Comparison of ENCODE assay signal across 21 cellular contexts in genomic region chr18:815353-815752, GRCh38. TPM values are rescaled to one million over a fixed set of nuclear protein-coding genes. Genes with fewer than 3 reads are reported as not detected.
A peak's percentile ranks its signal among the peaks of the same experiment; 100 is the strongest.
DNase-seq lines count a peak whose midpoint lies in the region; ATAC-seq and TF ChIP-seq lines count a peak whose summit lies in the region.
"Had no signal": no experiment of that assay in that cellular context is flagged by ENCODE, and none has a peak within 500 bp of the region (broad histone marks: within the 10 kb centered on the region; RNA-seq: fewer than 3 reads in every experiment).

No MANE protein-coding gene starts in this region.

- no peak for TF ChIP-seq CTCF in endothelial cell (IDR thresholded peaks at IDR 0.05; ENCODE audit: unreplicated experiment)
- TF ChIP-seq CTCF in osteoblast (IDR thresholded peaks at IDR 0.05; ENCODE audit: extremely low read depth, low read depth, low read length) = no peak

- no peak overlapping the region for H2AFZ ChIP-seq in osteoblast (ENCODE audit: low read length)

- peaks cover 33% of the 10 kb centered on the region for H3K4me1 Mint-ChIP-seq in T-helper 1 cell treated with Interleukin-12 subunit alpha and Interleukin-12 subunit beta and Interleukin-4 antibody, amounts not matched to agents 30 μg/mL and 1 μg/mL, for 36 hours (ENCODE audit: low read depth)
- H3K4me1 Mint-ChIP-seq in activated CD8-positive, alpha-beta T cell treated with anti-CD3 and anti-CD28 coated beads, Interleukin-2, amount 10 ng/mL, durations not matched to agents 7 days and 5 days (ENCODE audit: low read depth) = peaks cover 42% of the 10 kb centered on the region
- H3K4me1 Mint-ChIP-seq in endothelial cell (ENCODE audit: unreplicated experiment) = peaks cover 51% of the 10 kb centered on the region

- peaks cover 7% of the 10 kb centered on the region for H3K4me1 ChIP-seq in osteoblast (ENCODE audit: insufficient read depth, low read length)

- no peaks in the 10 kb centered on the region for H3K27me3 Mint-ChIP-seq in T-helper 1 cell treated with Interleukin-12 subunit alpha and Interleukin-12 subunit beta and Interleukin-4 antibody, amounts not matched to agents 30 μg/mL and 1 μg/mL, for 36 hours (ENCODE audit: low read depth)
- H3K27me3 Mint-ChIP-seq in activated CD8-positive, alpha-beta T cell treated with anti-CD3 and anti-CD28 coated beads, Interleukin-2, amount 10 ng/mL, durations not matched to agents 7 days and 5 days (ENCODE audit: low read depth) = no peaks in the 10 kb centered on the region
- H3K27me3 Mint-ChIP-seq in endothelial cell (ENCODE audit: unreplicated experiment) = peaks cover 18% of the 10 kb centered on the region

- H3K36me3 Mint-ChIP-seq in T-helper 1 cell treated with Interleukin-12 subunit alpha and Interleukin-12 subunit beta and Interleukin-4 antibody, amounts not matched to agents 30 μg/mL and 1 μg/mL, for 36 hours (ENCODE audit: low read depth) = peaks cover 2% of the 10 kb centered on the region
- H3K36me3 Mint-ChIP-seq in activated CD8-positive, alpha-beta T cell treated with anti-CD3 and anti-CD28 coated beads, Interleukin-2, amount 10 ng/mL, durations not matched to agents 7 days and 5 days (ENCODE audit: low read depth) = peaks cover 3% of the 10 kb centered on the region
- peaks cover 8% of the 10 kb centered on the region for H3K36me3 Mint-ChIP-seq in endothelial cell (ENCODE audit: low read depth, unreplicated experiment)

- peaks cover 15% of the 10 kb centered on the region for H3K79me2 ChIP-seq in osteoblast (ENCODE audit: insufficient read depth, low read length)

- CTCF ChIA-PET in activated CD8-positive, alpha-beta T cell treated with anti-CD3 and anti-CD28 coated beads, Interleukin-2, amount 10 ng/mL, durations not matched to agents 7 days and 5 days (lab: Charles Lee) = interaction anchor here (0.7 to 10.3 kb wide), 6 partner anchors 8 to 97 kb away, joined by 3 to 170 read pairs (median 3); no protein-coding TSS in a partner anchor

- H3K27me3 ChIP-seq in osteoblast (ENCODE audit: insufficient read depth, low read length) = no peaks in the 10 kb centered on the region
- H3K27me3 ChIP-seq: BLaER1 had no signal

- POLR2A ChIA-PET in activated CD8-positive, alpha-beta T cell treated with anti-CD3 and anti-CD28 coated beads, Interleukin-2, amount 10 ng/mL, durations not matched to agents 7 days and 5 days (lab: Charles Lee) = interaction anchor here (0.6 to 5.8 kb wide), 3 partner anchors 15 to 1689 kb away, joined by 3 to 81 read pairs (median 3); no protein-coding TSS in a partner anchor

- DNase-seq in T-helper 1 cell (no peak), endothelial cell (ENCODE audit: low spot score) (no peak), osteoblast (ENCODE audit: insufficient read length, low spot score, missing footprints) (peak; percentile 25), cerebellar cortex (ENCODE audit: low spot score) (no peak), NCI-H146 (lab: John Stamatoyannopoulos, UW) (no peak)
- no peak for DNase-seq in activated CD8-positive, alpha-beta T cell treated with anti-CD3 and anti-CD28 coated beads, Interleukin-2, amount 10 ng/mL, durations not matched to agents 7 days and 5 days
- DNase-seq: ACHN; CD8-positive, alpha-beta T cell; IMR-90; Karpas-422; NCI-H1694 treated with DMSO at 0.1 percent for 48 hours; NCI-H2081 treated with DMSO at 0.1 percent for 48 hours; NCI-H2171 treated with DMSO at 0.1 percent for 48 hours; NCI-H526; PC-3; Right ventricle myocardium superior had no signal

- H3K27ac Mint-ChIP-seq in T-helper 1 cell treated with Interleukin-12 subunit alpha and Interleukin-12 subunit beta and Interleukin-4 antibody, amounts not matched to agents 30 μg/mL and 1 μg/mL, for 36 hours = peak overlapping the region; percentile 58
- peak overlapping the region; percentile 17 for H3K27ac Mint-ChIP-seq in activated CD8-positive, alpha-beta T cell treated with anti-CD3 and anti-CD28 coated beads, Interleukin-2, amount 10 ng/mL, durations not matched to agents 7 days and 5 days
- peak overlapping the region; percentile 100 for H3K27ac Mint-ChIP-seq in endothelial cell (ENCODE audit: unreplicated experiment)
- H3K27ac Mint-ChIP-seq: CD8-positive, alpha-beta T cell had no signal

- H3K9me3 ChIP-seq in osteoblast (ENCODE audit: low read depth, low read length) = no peaks in the 10 kb centered on the region
- H3K9me3 ChIP-seq: BLaER1 had no signal

- H3K4me2 ChIP-seq in osteoblast (ENCODE audit: insufficient read depth, low read length) = no peak overlapping the region
- H3K4me2 ChIP-seq: BLaER1 had no signal

- H3K9me3 Mint-ChIP-seq in T-helper 1 cell treated with Interleukin-12 subunit alpha and Interleukin-12 subunit beta and Interleukin-4 antibody, amounts not matched to agents 30 μg/mL and 1 μg/mL, for 36 hours = no peaks in the 10 kb centered on the region
- no peaks in the 10 kb centered on the region for H3K9me3 Mint-ChIP-seq in activated CD8-positive, alpha-beta T cell treated with anti-CD3 and anti-CD28 coated beads, Interleukin-2, amount 10 ng/mL, durations not matched to agents 7 days and 5 days (ENCODE audit: insufficient read depth)
- H3K9me3 Mint-ChIP-seq in endothelial cell (ENCODE audit: unreplicated experiment) = no peaks in the 10 kb centered on the region
- H3K9me3 Mint-ChIP-seq: CD8-positive, alpha-beta T cell had no signal

- no peak overlapping the region for H3K4me3 ChIP-seq in osteoblast (ENCODE audit: insufficient read depth, low read length)
- H3K4me3 ChIP-seq: BLaER1 had no signal

- no peak overlapping the region for H3K27ac ChIP-seq in osteoblast (ENCODE audit: low read depth, low read length)
- H3K27ac ChIP-seq: 22Rv1, BLaER1 had no signal

- ATAC-seq in activated CD8-positive, alpha-beta T cell treated with anti-CD3 and anti-CD28 coated beads, Interleukin-2, amount 10 ng/mL, durations not matched to agents 7 days and 5 days = no peak
- no peak for ATAC-seq in HG03159 (IDR thresholded peaks at IDR 0.05; ENCODE audit: unreplicated experiment)
- ATAC-seq: CD8-positive, alpha-beta T cell; HCT116; PC-3 had no signal

- no peak overlapping the region for H3K4me3 Mint-ChIP-seq in T-helper 1 cell treated with Interleukin-12 subunit alpha and Interleukin-12 subunit beta and Interleukin-4 antibody, amounts not matched to agents 30 μg/mL and 1 μg/mL, for 36 hours
- H3K4me3 Mint-ChIP-seq in activated CD8-positive, alpha-beta T cell treated with anti-CD3 and anti-CD28 coated beads, Interleukin-2, amount 10 ng/mL, durations not matched to agents 7 days and 5 days = no peak overlapping the region
- H3K4me3 Mint-ChIP-seq in endothelial cell (ENCODE audit: unreplicated experiment) = no peak overlapping the region

- peaks cover 7% of the 10 kb centered on the region for H4K20me1 ChIP-seq in osteoblast (ENCODE audit: insufficient read depth, low read length)

- no peaks in the 10 kb centered on the region for H3K36me3 ChIP-seq in osteoblast (ENCODE audit: insufficient read depth, low read length)
- H3K36me3 ChIP-seq: BLaER1 had no signal

RNA-seq across cellular contexts. Expression of gene YES1, which starts 3.3 kb away (rescaled TPM):
- 10 to 100 TPM; 22.6 to 22.8 TPM for total RNA-seq in activated CD8-positive, alpha-beta T cell treated with anti-CD3 and anti-CD28 coated beads, Interleukin-2, amount 10 ng/mL, durations not matched to agents 7 days and 5 days
- 190 TPM for total RNA-seq in endothelial cell (ENCODE audit: unreplicated experiment)
- total RNA-seq in osteoblast = 97.5 and 99.5 TPM in 2 replicates

Comparison
In these comparisons a context has a peak if more than half of its experiments do, and no peak if none do; other contexts are left out.
1. H3K27ac Mint-ChIP-seq: peak in every context shown above with its lines; median percentile 100 in endothelial cell; 58 in T-helper 1 cell treated with Interleukin-12 subunit alpha and Interleukin-12 subunit beta and Interleukin-4 antibody, amounts not matched to agents 30 μg/mL and 1 μg/mL, for 36 hours; 17 in activated CD8-positive, alpha-beta T cell treated with anti-CD3 and anti-CD28 coated beads, Interleukin-2, amount 10 ng/mL, durations not matched to agents 7 days and 5 days.